34 cellular contexts compared by ENCODE assay signal in genomic region chr2:77910136-77910535, GRCh38.
"Had no signal": no experiment of that assay in that cellular context is flagged by ENCODE, and none has a peak within 500 bp of the region (broad histone marks: within the 10 kb centered on the region; RNA-seq: fewer than 3 reads in every experiment).

No MANE protein-coding gene starts in this region.

- DNase-seq: Karpas-422, Kasumi-1, MG63, MM.1S, MV-4-11, NCI-H1048, NCI-H1092, NCI-H1092 treated with DMSO at 0.1 percent for 48 hours, NCI-H1105, NCI-H1105 treated with DMSO at 0.1 percent for 48 hours, NCI-H1417, NCI-H1417 treated with DMSO at 0.1 percent for 48 hours, NCI-H1436, NCI-H1436 treated with DMSO at 0.1 percent for 48 hours, NCI-H146, NCI-H1694, NCI-H1694 treated with DMSO at 0.1 percent for 48 hours, NCI-H187, NCI-H187 treated with DMSO at 0.1 percent for 48 hours, NCI-H1930, NCI-H2029, NCI-H2029 treated with DMSO at 0.1 percent for 48 hours, NCI-H2081, NCI-H2081 treated with DMSO at 0.1 percent for 48 hours, NCI-H2107, NCI-H2171, NCI-H2171 treated with DMSO at 0.1 percent for 48 hours, NCI-H2227 treated with DMSO at 0.1 percent for 48 hours, NCI-H226, NCI-H345, NCI-H446, NCI-H446 treated with DMSO at 0.1 percent for 48 hours, NCI-H510A, NCI-H510A treated with DMSO at 0.1 percent for 48 hours had no signal

- H3K4me3 ChIP-seq: MG63 had no signal

- H3K27me3 ChIP-seq: MG63 had no signal

- H3K36me3 ChIP-seq: MG63 had no signal

- H3K9me3 ChIP-seq: MG63 had no signal
